ENCODE assay signal across 1 cellular context in the genomic region with DNA sequence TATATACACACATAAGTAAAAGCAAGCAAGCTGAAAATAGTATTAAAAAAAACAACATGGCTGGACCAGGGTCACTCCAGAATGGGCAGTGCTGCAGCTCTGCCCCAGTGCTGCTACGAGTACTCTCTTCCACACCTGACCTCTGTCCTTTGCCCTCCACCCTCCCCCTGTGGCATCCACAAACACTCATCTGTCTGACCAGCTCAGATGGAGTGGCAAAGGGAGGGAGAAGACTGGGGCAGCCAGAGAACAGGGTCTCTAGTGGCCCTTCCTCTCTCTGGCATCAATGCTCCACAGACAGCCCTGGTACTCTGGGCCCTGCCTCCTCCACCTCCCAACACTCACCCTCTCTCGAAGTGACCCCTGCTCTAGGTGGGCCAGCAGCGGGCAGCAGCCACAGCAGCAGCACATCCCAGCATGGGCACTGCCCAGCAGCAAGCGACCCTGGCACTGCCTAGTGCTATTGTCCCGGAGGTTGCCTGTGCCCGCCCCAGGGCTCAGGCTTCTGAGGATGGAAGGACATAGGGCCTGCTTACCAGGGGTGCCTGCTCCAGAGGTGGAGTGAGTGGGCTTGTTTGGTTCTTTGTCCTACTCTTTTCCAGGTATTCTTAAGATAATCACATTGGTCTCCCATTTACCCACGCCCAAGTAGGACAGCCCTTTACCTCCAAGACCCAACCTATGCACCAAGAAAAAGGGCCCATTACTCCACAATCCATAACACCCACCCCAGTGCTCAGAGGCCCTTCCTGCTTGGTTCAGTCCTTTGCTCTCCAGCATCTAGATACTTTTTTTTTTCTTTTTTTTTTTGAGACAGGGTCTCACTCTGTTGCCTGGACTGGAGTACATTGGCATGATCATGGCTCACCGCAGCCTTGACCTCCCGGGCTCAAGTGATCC.
TF ChIP-seq lines count a peak whose summit lies in the region.

No MANE protein-coding gene starts in this region.

TF ChIP-seq in SK-N-SH treated with all-trans-retinoic acid at 6 μM for 48 hours, 23 proteins besides CTCF, POLR2A, EP300 and RAD21 (continued from another document):
- TF ChIP-seq, protein P1, sequence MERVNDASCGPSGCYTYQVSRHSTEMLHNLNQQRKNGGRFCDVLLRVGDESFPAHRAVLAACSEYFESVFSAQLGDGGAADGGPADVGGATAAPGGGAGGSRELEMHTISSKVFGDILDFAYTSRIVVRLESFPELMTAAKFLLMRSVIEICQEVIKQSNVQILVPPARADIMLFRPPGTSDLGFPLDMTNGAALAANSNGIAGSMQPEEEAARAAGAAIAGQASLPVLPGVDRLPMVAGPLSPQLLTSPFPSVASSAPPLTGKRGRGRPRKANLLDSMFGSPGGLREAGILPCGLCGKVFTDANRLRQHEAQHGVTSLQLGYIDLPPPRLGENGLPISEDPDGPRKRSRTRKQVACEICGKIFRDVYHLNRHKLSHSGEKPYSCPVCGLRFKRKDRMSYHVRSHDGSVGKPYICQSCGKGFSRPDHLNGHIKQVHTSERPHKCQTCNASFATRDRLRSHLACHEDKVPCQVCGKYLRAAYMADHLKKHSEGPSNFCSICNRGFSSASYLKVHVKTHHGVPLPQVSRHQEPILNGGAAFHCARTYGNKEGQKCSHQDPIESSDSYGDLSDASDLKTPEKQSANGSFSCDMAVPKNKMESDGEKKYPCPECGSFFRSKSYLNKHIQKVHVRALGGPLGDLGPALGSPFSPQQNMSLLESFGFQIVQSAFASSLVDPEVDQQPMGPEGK (CRISPR knock-in tag; IDR thresholded peaks at IDR 0.05; ENCODE audit: borderline replicate concordance) = no peak
- TF ChIP-seq ZNF8 (CRISPR knock-in tag; IDR thresholded peaks at IDR 0.05) = no peak
- TF ChIP-seq, protein P2, sequence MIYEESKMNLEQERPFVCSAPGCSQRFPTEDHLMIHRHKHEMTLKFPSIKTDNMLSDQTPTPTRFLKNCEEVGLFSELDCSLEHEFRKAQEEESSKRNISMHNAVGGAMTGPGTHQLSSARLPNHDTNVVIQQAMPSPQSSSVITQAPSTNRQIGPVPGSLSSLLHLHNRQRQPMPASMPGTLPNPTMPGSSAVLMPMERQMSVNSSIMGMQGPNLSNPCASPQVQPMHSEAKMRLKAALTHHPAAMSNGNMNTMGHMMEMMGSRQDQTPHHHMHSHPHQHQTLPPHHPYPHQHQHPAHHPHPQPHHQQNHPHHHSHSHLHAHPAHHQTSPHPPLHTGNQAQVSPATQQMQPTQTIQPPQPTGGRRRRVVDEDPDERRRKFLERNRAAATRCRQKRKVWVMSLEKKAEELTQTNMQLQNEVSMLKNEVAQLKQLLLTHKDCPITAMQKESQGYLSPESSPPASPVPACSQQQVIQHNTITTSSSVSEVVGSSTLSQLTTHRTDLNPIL (CRISPR knock-in tag; IDR thresholded peaks at IDR 0.05; ENCODE audit: low read depth) = no peak
- no peak for TF ChIP-seq ESRRG (CRISPR knock-in tag; IDR thresholded peaks at IDR 0.05)
- no peak for TF ChIP-seq ZNF70 (CRISPR knock-in tag; IDR thresholded peaks at IDR 0.05)
- no peak for TF ChIP-seq TCF4 (CRISPR knock-in tag; IDR thresholded peaks at IDR 0.05; ENCODE audit: borderline replicate concordance)
